1 cellular context compared by ENCODE assay signal in the genomic region with DNA sequence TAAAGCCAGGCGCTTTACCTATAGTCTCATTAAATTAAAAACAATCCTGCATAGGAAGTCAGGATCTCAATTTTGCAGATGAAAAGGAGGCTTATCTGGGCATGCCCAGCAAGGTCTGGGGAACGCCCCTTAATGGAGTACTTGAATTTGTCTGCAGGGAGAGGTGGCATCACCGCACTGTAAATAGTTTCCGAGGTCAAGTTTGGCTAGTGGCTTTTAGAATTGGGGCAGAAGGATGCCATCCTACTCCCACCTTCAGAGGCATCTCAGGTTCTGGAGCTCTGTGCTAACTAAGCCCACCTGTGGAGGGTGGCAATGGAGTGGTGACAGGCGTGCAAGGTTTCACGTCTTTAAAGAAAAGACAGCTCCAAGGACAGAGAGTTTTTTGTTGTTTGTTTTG.
TF ChIP-seq lines count a peak whose summit lies in the region.

No MANE protein-coding gene starts in this region.

TF ChIP-seq in HepG2, 621 proteins besides CTCF, POLR2A, EP300 and RAD21 (continued from another document):
- TF ChIP-seq, protein P1, sequence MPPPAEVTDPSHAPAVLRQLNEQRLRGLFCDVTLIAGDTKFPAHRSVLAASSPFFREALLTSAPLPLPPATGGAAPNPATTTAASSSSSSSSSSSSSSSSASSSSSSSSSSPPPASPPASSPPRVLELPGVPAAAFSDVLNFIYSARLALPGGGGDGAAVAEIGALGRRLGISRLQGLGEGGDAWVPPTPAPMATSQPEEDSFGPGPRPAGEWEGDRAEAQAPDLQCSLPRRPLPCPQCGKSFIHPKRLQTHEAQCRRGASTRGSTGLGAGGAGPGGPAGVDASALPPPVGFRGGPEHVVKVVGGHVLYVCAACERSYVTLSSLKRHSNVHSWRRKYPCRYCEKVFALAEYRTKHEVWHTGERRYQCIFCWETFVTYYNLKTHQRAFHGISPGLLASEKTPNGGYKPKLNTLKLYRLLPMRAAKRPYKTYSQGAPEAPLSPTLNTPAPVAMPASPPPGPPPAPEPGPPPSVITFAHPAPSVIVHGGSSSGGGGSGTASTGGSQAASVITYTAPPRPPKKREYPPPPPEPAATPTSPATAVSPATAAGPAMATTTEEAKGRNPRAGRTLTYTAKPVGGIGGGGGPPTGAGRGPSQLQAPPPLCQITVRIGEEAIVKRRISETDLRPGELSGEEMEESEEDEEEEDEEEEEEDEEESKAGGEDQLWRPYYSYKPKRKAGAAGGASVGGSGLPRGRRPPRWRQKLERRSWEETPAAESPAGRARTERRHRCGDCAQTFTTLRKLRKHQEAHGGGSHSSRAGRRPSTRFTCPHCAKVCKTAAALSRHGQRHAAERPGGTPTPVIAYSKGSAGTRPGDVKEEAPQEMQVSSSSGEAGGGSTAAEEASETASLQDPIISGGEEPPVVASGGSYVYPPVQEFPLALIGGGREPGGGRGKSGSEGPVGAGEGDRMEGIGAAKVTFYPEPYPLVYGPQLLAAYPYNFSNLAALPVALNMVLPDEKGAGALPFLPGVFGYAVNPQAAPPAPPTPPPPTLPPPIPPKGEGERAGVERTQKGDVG (CRISPR knock-in tag; IDR thresholded peaks at IDR 0.05; ENCODE audit: borderline replicate concordance) = 0 out of 2 replicates have a peak, but pooled peaks have one; percentile 2
